ENCODE assay signal across 19 cellular contexts in the genomic region with DNA sequence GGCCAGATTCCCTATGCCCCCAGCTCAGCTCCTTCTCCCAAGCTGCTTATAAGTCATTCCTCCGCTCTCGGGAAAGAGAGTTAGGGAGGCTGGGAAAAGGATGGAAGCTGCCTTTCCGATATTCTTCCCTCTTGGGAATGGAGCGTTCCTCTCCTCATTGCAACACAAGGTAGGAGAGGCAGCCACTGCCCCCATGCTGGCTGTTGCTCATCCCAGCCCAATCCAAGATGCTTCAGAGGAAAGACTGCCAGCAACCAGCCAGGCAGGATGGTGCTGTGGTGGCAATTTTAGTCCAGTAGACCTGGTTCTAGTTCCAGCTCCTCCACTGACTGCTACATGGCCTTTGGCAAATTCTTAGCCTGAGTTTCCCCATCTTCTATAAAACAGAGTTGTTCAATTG. TPM values are rescaled to one million over a fixed set of nuclear protein-coding genes. Genes with fewer than 3 reads are reported as not detected.
"Had no signal": no experiment of that assay in that cellular context is flagged by ENCODE, and none has a peak within 500 bp of the region (broad histone marks: within the 10 kb centered on the region; RNA-seq: fewer than 3 reads in every experiment).

No MANE protein-coding gene starts in this region.

- H3K27ac Mint-ChIP-seq: endodermal cell; natural killer cell treated with Interleukin-12 subunit alpha and Interleukin-12 subunit beta and Interleukin-15 and Interleukin-18, amount 100 ng/mL, for 72 hours had no signal

- H3K4me3 ChIP-seq: colonic mucosa, heart left ventricle, right atrium auricular region, sigmoid colon, skin epidermis, thyroid gland, upper lobe of right lung, vagina had no signal

- H3K36me3 Mint-ChIP-seq: natural killer cell treated with Interleukin-12 subunit alpha and Interleukin-12 subunit beta and Interleukin-15 and Interleukin-18, amount 100 ng/mL, for 72 hours had no signal

- H3K9me3 ChIP-seq: colonic mucosa, heart left ventricle, right atrium auricular region, sigmoid colon, thyroid gland, upper lobe of right lung, vagina had no signal

- H3K27me3 ChIP-seq: colonic mucosa, heart left ventricle, right atrium auricular region, sigmoid colon, thyroid gland, upper lobe of right lung, vagina had no signal

- H3K4me1 ChIP-seq: colonic mucosa, foreskin keratinocyte had no signal

- H3K27me3 Mint-ChIP-seq: natural killer cell treated with Interleukin-12 subunit alpha and Interleukin-12 subunit beta and Interleukin-15 and Interleukin-18, amount 100 ng/mL, for 72 hours had no signal

- H3K27ac ChIP-seq: colonic mucosa, foreskin keratinocyte, heart left ventricle, right atrium auricular region, sigmoid colon, skin epidermis, thyroid gland, upper lobe of right lung, vagina had no signal

- H3K4me3 Mint-ChIP-seq: endodermal cell; natural killer cell treated with Interleukin-12 subunit alpha and Interleukin-12 subunit beta and Interleukin-15 and Interleukin-18, amount 100 ng/mL, for 72 hours had no signal

- H3K36me3 ChIP-seq: colonic mucosa, heart left ventricle, right atrium auricular region, sigmoid colon, thyroid gland, upper lobe of right lung, vagina had no signal

- H3K9me3 Mint-ChIP-seq: endodermal cell; natural killer cell treated with Interleukin-12 subunit alpha and Interleukin-12 subunit beta and Interleukin-15 and Interleukin-18, amount 100 ng/mL, for 72 hours had no signal

- DNase-seq: cerebellar nuclear complex; colonic mucosa; effector CD4-positive, alpha-beta T cell; endodermal cell; erythroblast; foreskin keratinocyte; heart left ventricle; hippocampal formation; kidney glomerular epithelial cell; mammary epithelial cell; sigmoid colon; stimulated activated CD4-positive, alpha-beta T cell treated with anti-CD3 and anti-CD28 coated beads, Interleukin-12 subunit alpha, Interleukin-12 subunit beta, amount 100 ng/mL, for 4 hours; stimulated activated naive CD4-positive, alpha-beta T cell treated with Interleukin-2 at 50 U/mL for 16 hours; thyroid gland; upper lobe of right lung had no signal

RNA-seq across cellular contexts. Expression of a gene that starts 13.7 kb away (rescaled TPM):
- total RNA-seq: foreskin keratinocyte, mammary epithelial cell had no signal
- polyA plus RNA-seq: foreskin keratinocyte, mammary epithelial cell had no signal
